20 cellular contexts compared by ENCODE assay signal in the genomic region with DNA sequence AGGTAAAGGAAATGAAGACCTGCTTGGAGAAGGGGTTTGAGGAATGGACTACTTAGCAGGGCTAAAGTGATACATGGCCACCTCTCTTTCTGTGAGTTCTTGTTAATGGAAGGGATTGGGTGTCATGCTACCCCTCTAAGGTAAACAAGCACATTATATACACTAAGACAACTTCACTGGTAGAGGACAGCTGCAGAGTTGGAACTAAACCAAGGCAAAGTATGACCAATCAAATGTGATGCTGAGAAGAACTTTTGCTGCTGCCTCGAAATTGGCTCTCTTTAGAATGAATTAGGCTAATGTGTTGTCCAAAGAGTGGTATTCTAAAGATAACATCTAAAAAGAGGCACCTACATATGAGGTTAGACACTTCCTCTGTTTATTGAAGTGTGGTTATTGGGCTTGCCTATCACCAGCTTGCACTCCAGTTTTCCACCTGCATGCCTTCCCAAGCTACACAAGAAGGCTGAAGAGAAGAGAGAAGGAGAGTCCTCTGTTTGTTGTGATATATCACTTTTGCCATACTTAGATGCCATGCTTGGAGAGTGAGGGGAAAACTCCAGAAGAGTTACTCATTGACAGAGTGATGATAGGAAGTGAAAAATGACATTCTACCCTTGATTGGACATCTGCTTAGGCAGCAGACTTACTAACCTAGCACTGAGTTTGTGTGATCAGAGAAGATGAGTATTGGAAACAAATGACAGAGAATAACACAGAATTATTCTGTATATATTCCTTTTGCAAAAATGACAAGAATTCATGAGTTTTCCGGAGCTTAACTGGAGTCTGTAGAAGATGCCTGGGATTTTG.
DNase-seq lines count a peak whose midpoint lies in the region; ATAC-seq and TF ChIP-seq lines count a peak whose summit lies in the region.
"Had no signal": no experiment of that assay in that cellular context is flagged by ENCODE, and none has a peak within 500 bp of the region (broad histone marks: within the 10 kb centered on the region; RNA-seq: fewer than 3 reads in every experiment).

No MANE protein-coding gene starts in this region.

- H3K4me1 ChIP-seq in OCI-LY3 (ENCODE audit: low read length): peaks cover 17% of the 10 kb centered on the region
- H3K4me1 ChIP-seq: BE2C had no signal

- H3K4me2 ChIP-seq in OCI-LY3 (ENCODE audit: low read length): peak overlapping the region; percentile 34
- H3K4me2 ChIP-seq: PC-9 had no signal

- no peak overlapping the region for H3K4me3 ChIP-seq in OCI-LY3 (ENCODE audit: low read length)
- H3K4me3 ChIP-seq: PC-9, SK-N-MC had no signal

- no peak overlapping the region for H3K9ac ChIP-seq in OCI-LY3 (ENCODE audit: low read length)

- peak overlapping the region; percentile 19 for H3K27ac ChIP-seq in OCI-LY3 (ENCODE audit: low read length)
- H3K27ac ChIP-seq: PC-9, SK-N-MC had no signal

- no peak overlapping the region for H2AFZ ChIP-seq in OCI-LY3 (ENCODE audit: low read depth, low read length)
- H2AFZ ChIP-seq: PC-9 had no signal

- ATAC-seq in GM18858 (IDR thresholded peaks at IDR 0.05; ENCODE audit: unreplicated experiment): peak; percentile 72
- ATAC-seq in GM21619 (IDR thresholded peaks at IDR 0.05; ENCODE audit: unreplicated experiment): no peak
- ATAC-seq: T-cell had no signal

- no peaks in the 10 kb centered on the region for H4K20me1 ChIP-seq in OCI-LY3 (ENCODE audit: insufficient read depth, low read length)

- no peaks in the 10 kb centered on the region for H3K36me3 ChIP-seq in OCI-LY3 (replicated peaks; ENCODE audit: low read depth, low read length)
- H3K36me3 ChIP-seq: BE2C had no signal

- DNase-seq in H4 (ENCODE audit: low spot score) (peak; percentile 19), renal cortical epithelial cell (ENCODE audit: low read depth) (peak; percentile 26), NCI-H1092 treated with DMSO at 0.1 percent for 48 hours (lab: John Stamatoyannopoulos, UW) (no peak), NCI-H2029 treated with DMSO at 0.1 percent for 48 hours (lab: John Stamatoyannopoulos, UW) (no peak)
- no peak for DNase-seq in central memory CD4-positive, alpha-beta T cell
- DNase-seq: ACHN; BE2C; CD4-positive, alpha-beta memory T cell; GOT3; HFFc6; Kasumi-1; NCI-H1417 treated with DMSO at 0.1 percent for 48 hours; NCI-H2081 treated with DMSO at 0.1 percent for 48 hours; NCI-H69; PC-9; T-cell had no signal

- no peak for TF ChIP-seq CTCF in OCI-LY3 (IDR thresholded peaks at IDR 0.05; ENCODE audit: low read depth, low read length)

- no peaks in the 10 kb centered on the region for H3K27me3 ChIP-seq in OCI-LY3 (ENCODE audit: low read depth, low read length)
- H3K27me3 ChIP-seq: BE2C had no signal

- no peaks in the 10 kb centered on the region for H3K79me2 ChIP-seq in OCI-LY3 (ENCODE audit: low read length)

- H3K9me3 ChIP-seq in OCI-LY3 (ENCODE audit: insufficient read depth, low read length): no peaks in the 10 kb centered on the region

Comparison
In these comparisons a context has a peak if more than half of its experiments do, and no peak if none do; other contexts are left out.
1. DNase-seq: peak in H4 (single experiment) and renal cortical epithelial cell (single experiment); none in NCI-H1092 treated with DMSO at 0.1 percent for 48 hours (single experiment), central memory CD4-positive, alpha-beta T cell (single experiment) and NCI-H2029 treated with DMSO at 0.1 percent for 48 hours (single experiment).